In the genomic region with DNA sequence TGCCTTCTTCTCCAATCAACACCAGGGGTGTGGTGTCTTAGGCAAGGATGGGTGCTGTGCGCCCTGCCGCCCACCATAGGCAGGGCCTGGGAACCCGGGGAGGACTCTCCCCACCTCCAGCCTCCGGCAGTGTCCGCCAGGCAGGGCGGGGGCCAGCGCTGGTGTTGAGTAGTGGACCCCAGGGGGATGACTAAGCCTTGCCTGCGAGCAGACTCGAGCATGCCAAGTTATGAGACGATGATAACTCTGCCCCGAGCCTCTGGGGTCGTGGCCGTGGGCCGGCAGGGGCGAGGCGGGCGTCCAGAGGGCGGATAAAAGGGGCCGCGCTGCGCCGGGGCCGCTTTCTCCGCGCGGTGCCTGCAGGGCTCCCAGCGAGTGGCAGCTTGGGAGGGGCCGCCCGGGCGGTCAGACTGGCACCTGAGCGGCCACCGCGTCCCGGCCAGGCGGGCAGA, we compare ENCODE assay signal across 12 cellular contexts. TPM values are rescaled to one million over a fixed set of nuclear protein-coding genes. Genes with fewer than 3 reads are reported as not detected.
DNase-seq lines count a peak whose midpoint lies in the region; ATAC-seq, FAIRE-seq and TF ChIP-seq lines count a peak whose summit lies in the region.
"Had no signal": no experiment of that assay in that cellular context is flagged by ENCODE, and none has a peak within 500 bp of the region (broad histone marks: within the 10 kb centered on the region; RNA-seq: fewer than 3 reads in every experiment).

TSS of gene MEDAG (plus strand) at position 340 of the 452 bp plus-strand sequence. CDS start 245 bp downstream, outside the sequence.

- peak within 1 kb of the TSS; percentile 50 for H3K27ac ChIP-seq in angular gyrus (ENCODE audit: low read depth, low read length)
- H3K27ac ChIP-seq in gastroesophageal sphincter: peak within 1 kb of the TSS in 3 of 4 donors; percentile 79 to 84 (median 80)
- H3K27ac ChIP-seq in PC-9: no peak within 1 kb of the TSS

- intact Hi-C loops in PC-9 (cut with micrococcal nuclease; ENCODE audit: unreplicated experiment): no loop called here

- no peaks in the 10 kb centered on the region for H3K9me3 Mint-ChIP-seq in nephron
- H3K9me3 Mint-ChIP-seq: stimulated activated naive CD8-positive, alpha-beta T cell treated with anti-CD3 and anti-CD28 coated beads, Interleukin-15, amount 100 ng/mL, for 72 hours had no signal

- no peaks in the 10 kb centered on the region for H4K20me1 ChIP-seq in PC-9 (ENCODE audit: insufficient read depth)

- no peak within 1 kb of the TSS for H3K4me2 ChIP-seq in PC-9

- H3K4me1 ChIP-seq in gastroesophageal sphincter: peaks cover 0 to 48% (median 0%) of the 10 kb centered on the region in 3 donors
- H3K4me1 ChIP-seq in PC-9 (replicated peaks; ENCODE audit: insufficient read depth): no peaks in the 10 kb centered on the region

- CTCF ChIA-PET in PC-9 (lab: Charles Lee): no interaction called here

- H2AFZ ChIP-seq in PC-9: no peak within 1 kb of the TSS

- no peak for FAIRE-seq in D721Med (lab: Jason Lieb, UNC)

- H3F3A ChIP-seq in PC-9 (ENCODE audit: insufficient read depth, low read depth): no peaks in the 10 kb centered on the region

- POLR2A ChIA-PET in PC-9 (lab: Charles Lee; ENCODE audit: unreplicated experiment): no interaction called here

- H3K27ac Mint-ChIP-seq in nephron: peak within 1 kb of the TSS in 2 of 3 experiments; percentile 34 to 57
- H3K27ac Mint-ChIP-seq: stimulated activated naive CD8-positive, alpha-beta T cell treated with anti-CD3 and anti-CD28 coated beads, Interleukin-15, amount 100 ng/mL, for 72 hours had no signal

- H3K36me3 ChIP-seq in gastroesophageal sphincter: no peaks in the 10 kb centered on the region
- no peaks in the 10 kb centered on the region for H3K36me3 ChIP-seq in PC-9 (ENCODE audit: low read depth)

- H3K27me3 ChIP-seq in gastroesophageal sphincter: peaks cover 24% of the 10 kb centered on the region
- peaks cover 55% of the 10 kb centered on the region for H3K27me3 ChIP-seq in PC-9 (ENCODE audit: insufficient read depth, low read depth)

- TF ChIP-seq POLR2A in gastroesophageal sphincter (IDR thresholded peaks at IDR 0.05): peak; percentile 64 to 72

- TF ChIP-seq EP300 in gastroesophageal sphincter (IDR thresholded peaks at IDR 0.05): no peak

- H3K79me2 ChIP-seq in PC-9 (ENCODE audit: low read depth): no peaks in the 10 kb centered on the region

- no TSS peak for BruUV-seq in PC-9 (replicated peaks; lab: Mats Ljungman, UMichigan)

- ATAC-seq in gastroesophageal sphincter (peak; percentile 93), HG02981 (IDR thresholded peaks at IDR 0.05; ENCODE audit: unreplicated experiment) (no peak)
- ATAC-seq: stimulated activated naive CD8-positive, alpha-beta T cell treated with anti-CD3 and anti-CD28 coated beads, Interleukin-15, amount 100 ng/mL, for 72 hours had no signal

- no peaks in the 10 kb centered on the region for H3K36me3 Mint-ChIP-seq in nephron (ENCODE audit: low read depth)

- peaks cover 34% of the 10 kb centered on the region for H3K4me1 Mint-ChIP-seq in nephron

- no peak for TF ChIP-seq CTCF in gastroesophageal sphincter (IDR thresholded peaks at IDR 0.05)
- no peak for TF ChIP-seq CTCF in nephron (IDR thresholded peaks at IDR 0.05; ENCODE audit: unreplicated experiment in 3 of 3)
- no peak for TF ChIP-seq CTCF in PC-9 (conservative IDR thresholded peaks at IDR 0.05)
- TF ChIP-seq CTCF in D721Med (IDR thresholded peaks at IDR 0.05; ENCODE audit: insufficient read depth, missing control alignments): no peak

- H3K4me3 Mint-ChIP-seq in nephron: peak within 1 kb of the TSS; percentile 70 to 76 (median 73)

- H3K9me2 ChIP-seq in PC-9 (ENCODE audit: insufficient read depth): no peaks in the 10 kb centered on the region

- H3K9me3 ChIP-seq in gastroesophageal sphincter (no peaks in the 10 kb centered on the region), PC-9 (ENCODE audit: insufficient read depth, low read depth) (no peaks in the 10 kb centered on the region)

- peaks cover 41% of the 10 kb centered on the region for H3K27me3 Mint-ChIP-seq in nephron (ENCODE audit: low read depth)

- H3K4me3 ChIP-seq in gastroesophageal sphincter: peak within 1 kb of the TSS; percentile 22 to 62
- no peak within 1 kb of the TSS for H3K4me3 ChIP-seq in PC-9

- DNase-seq in ureter (ENCODE audit: low spot score): peak; percentile 65
- no peak for DNase-seq in PC-9
- no peak for DNase-seq in stimulated activated CD8-positive, alpha-beta memory T cell treated with anti-CD3 and anti-CD28 coated beads, Interleukin-4, amount 100 ng/mL, for 48 hours
- DNase-seq in D721Med (ENCODE audit: insufficient read length, low spot score): no peak
- DNase-seq: activated naive CD4-positive, alpha-beta T cell treated with Interleukin-2 at 50 U/mL for 16 hours; midbrain; NCI-H1694 treated with DMSO at 0.1 percent for 48 hours; stimulated activated naive CD8-positive, alpha-beta T cell treated with anti-CD3 and anti-CD28 coated beads, Interleukin-15, amount 100 ng/mL, for 72 hours had no signal

- WGBS in gastroesophageal sphincter (ENCODE audit: low coverage in 1 of 2), 2 donors: no CpG with 5 or more reads among the region's 35 CpGs

RNA-seq across cellular contexts. Expression of gene MEDAG, which starts in this region (rescaled TPM):
- total RNA-seq in gastroesophageal sphincter (100 to 1,000 TPM in 1 of 4 donors, 10 to 100 TPM in 3; 16.8 to 189 (median 38.4) TPM), ureter (6.6 TPM), PC-9 (2021) (not detected in 2 replicates)
